26 cellular contexts compared by ENCODE assay signal in the genomic region with DNA sequence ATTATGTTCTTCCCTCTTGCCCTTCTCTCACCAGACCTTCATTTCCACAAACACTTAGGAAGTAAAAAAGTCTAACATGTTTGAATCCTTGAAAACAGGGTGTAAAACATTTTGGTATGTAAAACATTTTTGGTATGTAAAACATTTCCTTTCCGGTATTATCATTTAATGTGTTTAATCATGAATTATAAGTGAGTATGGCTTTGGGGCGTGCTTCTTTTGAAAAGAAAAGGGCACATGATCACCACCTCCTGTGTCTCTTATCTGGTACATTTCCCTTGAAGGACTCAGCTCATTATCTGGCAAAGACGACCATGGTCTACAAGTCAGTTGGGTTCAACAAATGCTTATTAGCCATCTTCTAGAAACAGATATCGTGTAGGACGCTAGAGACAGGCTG.
DNase-seq lines count a peak whose midpoint lies in the region; ATAC-seq lines count a peak whose summit lies in the region.
"Had no signal": no experiment of that assay in that cellular context is flagged by ENCODE, and none has a peak within 500 bp of the region (broad histone marks: within the 10 kb centered on the region; RNA-seq: fewer than 3 reads in every experiment).

No MANE protein-coding gene starts in this region.

- H3K4me1 ChIP-seq in skeletal muscle satellite cell (ENCODE audit: control insufficient read depth, insufficient read depth, low read length): peaks cover 48% of the 10 kb centered on the region
- H3K4me1 ChIP-seq: body of pancreas, esophagus squamous epithelium, left ventricle myocardium inferior, testis, uterus had no signal

- H3K9me3 Mint-ChIP-seq in T-cell: peaks cover 0 to 11% (median 0%) of the 10 kb centered on the region in 3 donors
- H3K9me3 Mint-ChIP-seq: activated naive CD8-positive, alpha-beta T cell treated with anti-CD3 and anti-CD28 coated beads, Interleukin-2, amount 50 U/mL, for 24 hours; CD8-positive, alpha-beta T cell; T-helper 1 cell treated with Interleukin-12 subunit alpha and Interleukin-12 subunit beta and Interleukin-4 antibody, amounts not matched to agents 30 μg/mL and 1 μg/mL, for 36 hours had no signal

- no peak overlapping the region for H3K27ac Mint-ChIP-seq in T-cell
- H3K27ac Mint-ChIP-seq: activated naive CD8-positive, alpha-beta T cell treated with anti-CD3 and anti-CD28 coated beads, Interleukin-2, amount 50 U/mL, for 24 hours; CD8-positive, alpha-beta T cell; effector memory CD8-positive, alpha-beta T cell; naive thymus-derived CD4-positive, alpha-beta T cell; T-helper 1 cell treated with Interleukin-12 subunit alpha and Interleukin-12 subunit beta and Interleukin-4 antibody, amounts not matched to agents 30 μg/mL and 1 μg/mL, for 36 hours had no signal

- H3K9ac ChIP-seq in SK-N-MC (ENCODE audit: insufficient read length): no peak overlapping the region
- peak overlapping the region; percentile 50 for H3K9ac ChIP-seq in skeletal muscle satellite cell (ENCODE audit: low read depth, low read length)
- H3K9ac ChIP-seq: GM23248 had no signal

- peak overlapping the region; percentile 74 for H3K27ac ChIP-seq in SK-N-MC
- H3K27ac ChIP-seq: body of pancreas, esophagus squamous epithelium, GM23248, left ventricle myocardium inferior, testis, uterus had no signal

- CTCF ChIA-PET in T-cell (lab: Charles Lee): interaction anchor here in 1 of 2 donors (0.6 kb wide), 1 partner anchor 113 kb away, joined by 5 read pairs; no protein-coding TSS in a partner anchor

- H3K36me3 Mint-ChIP-seq in T-cell: no peaks in the 10 kb centered on the region
- H3K36me3 Mint-ChIP-seq: CD8-positive, alpha-beta T cell; naive thymus-derived CD4-positive, alpha-beta T cell had no signal

- no peaks in the 10 kb centered on the region for H3K27me3 ChIP-seq in skeletal muscle satellite cell (ENCODE audit: control insufficient read depth, insufficient read depth, low read length)
- H3K27me3 ChIP-seq: body of pancreas, esophagus squamous epithelium, MG63, testis, uterus had no signal

- H3K27me3 Mint-ChIP-seq in T-cell: peaks cover 0 to 10% of the 10 kb centered on the region in 2 donors
- H3K27me3 Mint-ChIP-seq: activated naive CD8-positive, alpha-beta T cell treated with anti-CD3 and anti-CD28 coated beads, Interleukin-2, amount 50 U/mL, for 24 hours; effector memory CD8-positive, alpha-beta T cell had no signal

- H3K4me3 Mint-ChIP-seq in T-cell: no peak overlapping the region
- H3K4me3 Mint-ChIP-seq: activated naive CD8-positive, alpha-beta T cell treated with anti-CD3 and anti-CD28 coated beads, Interleukin-2, amount 50 U/mL, for 24 hours; CD8-positive, alpha-beta T cell; effector memory CD8-positive, alpha-beta T cell; naive thymus-derived CD4-positive, alpha-beta T cell; T-helper 1 cell treated with Interleukin-12 subunit alpha and Interleukin-12 subunit beta and Interleukin-4 antibody, amounts not matched to agents 30 μg/mL and 1 μg/mL, for 36 hours had no signal

- no peaks in the 10 kb centered on the region for H3K9me3 ChIP-seq in SK-N-MC (ENCODE audit: low read depth, low read length)
- H3K9me3 ChIP-seq in skeletal muscle satellite cell (replicated peaks; ENCODE audit: low read length): no peaks in the 10 kb centered on the region
- H3K9me3 ChIP-seq: body of pancreas, esophagus squamous epithelium, left ventricle myocardium inferior, MG63, testis, uterus had no signal

- no peaks in the 10 kb centered on the region for H3K4me1 Mint-ChIP-seq in T-cell
- H3K4me1 Mint-ChIP-seq: activated naive CD8-positive, alpha-beta T cell treated with anti-CD3 and anti-CD28 coated beads, Interleukin-2, amount 50 U/mL, for 24 hours; naive thymus-derived CD4-positive, alpha-beta T cell had no signal

- no peak overlapping the region for H3K4me2 ChIP-seq in skeletal muscle satellite cell (ENCODE audit: low read length)

- peak overlapping the region; percentile 58 for H3K4me3 ChIP-seq in SK-N-MC
- H3K4me3 ChIP-seq in skeletal muscle satellite cell (ENCODE audit: low read length): no peak overlapping the region
- H3K4me3 ChIP-seq: body of pancreas, esophagus squamous epithelium, GM23248, left ventricle myocardium inferior, MG63, testis, uterus had no signal

- DNase-seq in HCEC 1CT (peak; percentile 34), SK-N-MC (ENCODE audit: low read depth, low spot score) (peak; percentile 18), foreskin melanocyte (peak; percentile 1), T-cell (no peak), KG1 (lab: John Stamatoyannopoulos, UW) (no peak), NCI-H69 (lab: John Stamatoyannopoulos, UW) (no peak)
- DNase-seq: activated naive CD8-positive, alpha-beta T cell treated with anti-CD3 and anti-CD28 coated beads, Interleukin-2, amount 50 U/mL, for 24 hours; activated T-cell treated with anti-CD3 and anti-CD28 coated beads, Interleukin-2, amount 50 U/mL, for 1 hour; body of pancreas; CD8-positive, alpha-beta T cell; effector memory CD8-positive, alpha-beta T cell; esophagus squamous epithelium; GM23248; hippocampal formation; left ventricle myocardium inferior; MG63; naive thymus-derived CD4-positive, alpha-beta T cell; NCI-H1105 treated with DMSO at 0.1 percent for 48 hours; NCI-H2029; NCI-H345; RPMI8226; stimulated activated naive CD8-positive, alpha-beta T cell treated with anti-CD3 and anti-CD28 coated beads, Interleukin-15, Interleukin-2, amounts not matched to agents 100 U/mL and 50 U/mL, for 24 hours; testis; uterus had no signal

- no peaks in the 10 kb centered on the region for H3K36me3 ChIP-seq in SK-N-MC (ENCODE audit: insufficient read depth, low read length)
- H3K36me3 ChIP-seq in skeletal muscle satellite cell (ENCODE audit: insufficient read depth, low read length): no peaks in the 10 kb centered on the region
- H3K36me3 ChIP-seq: esophagus squamous epithelium, left ventricle myocardium inferior, MG63, uterus had no signal

- POLR2A ChIA-PET in T-cell (lab: Charles Lee): no interaction called here

- ATAC-seq in T-cell (replicated peaks in 1 of 4): no peak
- ATAC-seq: activated naive CD8-positive, alpha-beta T cell treated with anti-CD3 and anti-CD28 coated beads, Interleukin-2, amount 50 U/mL, for 24 hours; body of pancreas; CD8-positive, alpha-beta T cell; effector memory CD8-positive, alpha-beta T cell; naive thymus-derived CD4-positive, alpha-beta T cell; stimulated activated naive CD8-positive, alpha-beta T cell treated with anti-CD3 and anti-CD28 coated beads, Interleukin-15, Interleukin-2, amounts not matched to agents 100 U/mL and 50 U/mL, for 24 hours had no signal

Comparison
In these comparisons a context has a peak if more than half of its experiments do, and no peak if none do; other contexts are left out.
1. DNase-seq: peak in HCEC 1CT (single experiment), SK-N-MC (single experiment) and foreskin melanocyte (single experiment); none in T-cell (0 of 34), KG1 (single experiment) and NCI-H69 (single experiment).